11 cellular contexts compared by ENCODE assay signal in genomic region chr4:10089346-10089745, GRCh38. TPM values are rescaled to one million over a fixed set of nuclear protein-coding genes. Genes with fewer than 3 reads are reported as not detected.
A peak's percentile ranks its signal among the peaks of the same experiment; 100 is the strongest.
DNase-seq lines count a peak whose midpoint lies in the region; ATAC-seq and TF ChIP-seq lines count a peak whose summit lies in the region.
"Had no signal": no experiment of that assay in that cellular context is flagged by ENCODE, and none has a peak within 500 bp of the region (broad histone marks: within the 10 kb centered on the region; RNA-seq: fewer than 3 reads in every experiment).

No MANE protein-coding gene starts in this region.

- intact Hi-C loops in left colon (cut with DNase I, micrococcal nuclease), result no loop called here

- H3K4me3 ChIP-seq in cardiac fibroblast (replicated peaks in 1 of 2; ENCODE audit: low read depth in 2 of 2, low read length in 2 of 2), result no peak overlapping the region
- H3K4me3 ChIP-seq: HAP-1 had no signal

- TF ChIP-seq CTCF in 22Rv1 (IDR thresholded peaks at IDR 0.05) (peak; percentile 65), GM12873 (IDR thresholded peaks at IDR 0.05; ENCODE audit: insufficient read depth, low read depth, low read length, missing control alignments) (peak; percentile 41), cardiac fibroblast (IDR thresholded peaks at IDR 0.05; ENCODE audit: low read depth, low read length) (peak; percentile 44)

- DNase-seq in cardiac fibroblast (ENCODE audit: low read depth in 2 of 2), result no peak
- DNase-seq in left colon, result peak; percentile 80
- no peak for DNase-seq in EL
- no peak for DNase-seq in occipital lobe (lab: John Stamatoyannopoulos, UW)
- no peak for DNase-seq in stimulated activated CD4-positive, alpha-beta T cell treated with anti-CD3 and anti-CD28 coated beads, Interleukin-4, amount 100 ng/mL, for 1 hour
- DNase-seq in NCI-H1092 (lab: John Stamatoyannopoulos, UW), result no peak
- DNase-seq: activated naive CD8-positive, alpha-beta T cell treated with anti-CD3 and anti-CD28 coated beads, Interleukin-2, amount 10 ng/mL, durations not matched to agents 7 days and 5 days; T-helper 1 cell had no signal

- ATAC-seq in left colon, result peak; percentile 82

- H3K27ac ChIP-seq in 22Rv1, result no peak overlapping the region

RNA-seq across cellular contexts. Expression of gene WDR1, which starts 27.3 kb away (rescaled TPM):
- total RNA-seq in left colon (100 to 1,000 TPM; 448 to 457 TPM), occipital lobe (75.5 TPM)

Comparison
In these comparisons a context has a peak if more than half of its experiments do, and no peak if none do; other contexts are left out.
1. DNase-seq: peak in left colon (2 of 2); none in cardiac fibroblast (0 of 2), EL (single experiment), occipital lobe (single experiment), stimulated activated CD4-positive, alpha-beta T cell treated with anti-CD3 and anti-CD28 coated beads, Interleukin-4, amount 100 ng/mL, for 1 hour (single experiment) and NCI-H1092 (single experiment).
2. Peak in every context shown above with its lines, with median percentiles within 50 percentile points of each other: CTCF ChIP-seq.